11 cellular contexts compared by ENCODE assay signal in the genomic region with DNA sequence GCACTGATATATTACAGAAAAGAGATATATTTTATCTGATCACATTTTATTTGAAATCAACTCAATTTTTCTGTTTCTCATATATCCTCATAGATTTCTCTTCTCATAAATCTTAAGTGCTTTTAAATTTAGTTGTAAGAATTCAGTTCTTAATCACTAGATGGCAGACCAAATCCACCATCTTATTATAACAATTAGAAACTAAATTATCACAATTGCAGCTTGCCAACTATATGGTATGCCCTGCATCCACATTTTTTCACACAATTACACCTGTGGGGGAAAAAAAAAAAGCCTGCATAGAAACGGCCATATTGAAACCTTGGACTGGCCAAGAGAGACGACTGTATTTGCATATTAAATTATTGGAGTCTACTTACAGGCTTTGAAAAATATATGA.
A peak's percentile ranks its signal among the peaks of the same experiment; 100 is the strongest.
DNase-seq lines count a peak whose midpoint lies in the region; ATAC-seq, FAIRE-seq and TF ChIP-seq lines count a peak whose summit lies in the region.
"Had no signal": no experiment of that assay in that cellular context is flagged by ENCODE, and none has a peak within 500 bp of the region (broad histone marks: within the 10 kb centered on the region; RNA-seq: fewer than 3 reads in every experiment).

No MANE protein-coding gene starts in this region.

- no peak overlapping the region for H2AFZ ChIP-seq in ACC112 (ENCODE audit: low read length, unreplicated experiment)

- CTCF ChIA-PET in HEK293 (lab: Yijun Ruan, JAX) = interaction anchor here (0.5 to 1.6 kb wide), 7 partner anchors 12 to 440 kb away, joined by 3 to 6 read pairs (median 3); no protein-coding TSS in a partner anchor

- FAIRE-seq in islet of Langerhans (lab: Jason Lieb, UNC) = peak; percentile 81

- no peaks in the 10 kb centered on the region for H3K9me3 ChIP-seq in HEK293 (ENCODE audit: control insufficient read depth, insufficient read depth, low read depth, low read length)

- H3K4me1 ChIP-seq in ACC112 (ENCODE audit: control insufficient read depth, insufficient read depth, low read length, unreplicated experiment) (peaks cover 71% of the 10 kb centered on the region), HEK293 (ENCODE audit: control insufficient read depth, insufficient read depth, low read length) (no peaks in the 10 kb centered on the region)

- TF ChIP-seq CTCF in HEK293 (tag by site-specific recombination; IDR thresholded peaks at IDR 0.05) (0 out of 2 replicates have a peak, but pooled peaks have one; percentile 11), VCaP (conservative IDR thresholded peaks at IDR 0.05) (peak; percentile 66)

- H3K27ac ChIP-seq in ACC112 (ENCODE audit: low read depth, low read length) (peak overlapping the region; percentile 62), HEK293 (ENCODE audit: extremely low read depth, low read depth, low read length) (no peak overlapping the region), VCaP (no peak overlapping the region)

- ATAC-seq in GM21825 (IDR thresholded peaks at IDR 0.05; ENCODE audit: unreplicated experiment) = no peak
- no peak for ATAC-seq in GM21526 (IDR thresholded peaks at IDR 0.05; ENCODE audit: low FRiP score, unreplicated experiment)

- H3K27me3 ChIP-seq in ACC112 (ENCODE audit: insufficient read depth, low read length) = no peaks in the 10 kb centered on the region

- peaks cover 80% of the 10 kb centered on the region for H3K79me2 ChIP-seq in ACC112 (ENCODE audit: control insufficient read depth, insufficient read depth, low read length, unreplicated experiment)

- DNase-seq in NCI-H2171 (lab: John Stamatoyannopoulos, UW) = no peak
- DNase-seq in effector CD4-positive, alpha-beta T cell = no peak
- DNase-seq: Calu3; central memory CD4-positive, alpha-beta T cell; NCI-H187 treated with DMSO at 0.1 percent for 48 hours had no signal

- POLR2A ChIA-PET in HEK293 (lab: Yijun Ruan, JAX) = no interaction called here

- H3K4me3 ChIP-seq in ACC112 (ENCODE audit: low read depth, low read length) (0 out of 2 replicates have a peak overlapping the region, but pooled peaks have one; percentile 13), HEK293 (ENCODE audit: low read depth, low read length) (no peak overlapping the region)

- peaks cover 2% of the 10 kb centered on the region; the same call in 1 of the 2 replicates for H3K36me3 ChIP-seq in ACC112 (ENCODE audit: insufficient read depth, low read length)
- H3K36me3 ChIP-seq in HEK293 (ENCODE audit: control insufficient read depth in 2 of 2, insufficient read depth in 1 of 2, low read length in 2 of 2) = no peaks in the 10 kb centered on the region

TF ChIP-seq in HEK293, 187 proteins besides CTCF, POLR2A, EP300 and RAD21 (continues in another document):
- no peak for TF ChIP-seq ZEB2 (tag by site-specific recombination; IDR thresholded peaks at IDR 0.05)
- no peak for TF ChIP-seq GLIS2 (tag by site-specific recombination; IDR thresholded peaks at IDR 0.05)
- no peak for TF ChIP-seq ZNF501 (tag by site-specific recombination; IDR thresholded peaks at IDR 0.05)
- TF ChIP-seq ZNF416 (tag by site-specific recombination; IDR thresholded peaks at IDR 0.05) = no peak
- TF ChIP-seq, protein P1, sequence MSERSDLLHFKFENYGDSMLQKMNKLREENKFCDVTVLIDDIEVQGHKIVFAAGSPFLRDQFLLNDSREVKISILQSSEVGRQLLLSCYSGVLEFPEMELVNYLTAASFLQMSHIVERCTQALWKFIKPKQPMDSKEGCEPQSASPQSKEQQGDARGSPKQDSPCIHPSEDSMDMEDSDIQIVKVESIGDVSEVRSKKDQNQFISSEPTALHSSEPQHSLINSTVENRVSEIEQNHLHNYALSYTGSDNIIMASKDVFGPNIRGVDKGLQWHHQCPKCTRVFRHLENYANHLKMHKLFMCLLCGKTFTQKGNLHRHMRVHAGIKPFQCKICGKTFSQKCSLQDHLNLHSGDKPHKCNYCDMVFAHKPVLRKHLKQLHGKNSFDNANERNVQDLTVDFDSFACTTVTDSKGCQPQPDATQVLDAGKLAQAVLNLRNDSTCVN (tag by site-specific recombination; optimal IDR thresholded peaks at IDR 0.05) = no peak
- TF ChIP-seq, protein P2, sequence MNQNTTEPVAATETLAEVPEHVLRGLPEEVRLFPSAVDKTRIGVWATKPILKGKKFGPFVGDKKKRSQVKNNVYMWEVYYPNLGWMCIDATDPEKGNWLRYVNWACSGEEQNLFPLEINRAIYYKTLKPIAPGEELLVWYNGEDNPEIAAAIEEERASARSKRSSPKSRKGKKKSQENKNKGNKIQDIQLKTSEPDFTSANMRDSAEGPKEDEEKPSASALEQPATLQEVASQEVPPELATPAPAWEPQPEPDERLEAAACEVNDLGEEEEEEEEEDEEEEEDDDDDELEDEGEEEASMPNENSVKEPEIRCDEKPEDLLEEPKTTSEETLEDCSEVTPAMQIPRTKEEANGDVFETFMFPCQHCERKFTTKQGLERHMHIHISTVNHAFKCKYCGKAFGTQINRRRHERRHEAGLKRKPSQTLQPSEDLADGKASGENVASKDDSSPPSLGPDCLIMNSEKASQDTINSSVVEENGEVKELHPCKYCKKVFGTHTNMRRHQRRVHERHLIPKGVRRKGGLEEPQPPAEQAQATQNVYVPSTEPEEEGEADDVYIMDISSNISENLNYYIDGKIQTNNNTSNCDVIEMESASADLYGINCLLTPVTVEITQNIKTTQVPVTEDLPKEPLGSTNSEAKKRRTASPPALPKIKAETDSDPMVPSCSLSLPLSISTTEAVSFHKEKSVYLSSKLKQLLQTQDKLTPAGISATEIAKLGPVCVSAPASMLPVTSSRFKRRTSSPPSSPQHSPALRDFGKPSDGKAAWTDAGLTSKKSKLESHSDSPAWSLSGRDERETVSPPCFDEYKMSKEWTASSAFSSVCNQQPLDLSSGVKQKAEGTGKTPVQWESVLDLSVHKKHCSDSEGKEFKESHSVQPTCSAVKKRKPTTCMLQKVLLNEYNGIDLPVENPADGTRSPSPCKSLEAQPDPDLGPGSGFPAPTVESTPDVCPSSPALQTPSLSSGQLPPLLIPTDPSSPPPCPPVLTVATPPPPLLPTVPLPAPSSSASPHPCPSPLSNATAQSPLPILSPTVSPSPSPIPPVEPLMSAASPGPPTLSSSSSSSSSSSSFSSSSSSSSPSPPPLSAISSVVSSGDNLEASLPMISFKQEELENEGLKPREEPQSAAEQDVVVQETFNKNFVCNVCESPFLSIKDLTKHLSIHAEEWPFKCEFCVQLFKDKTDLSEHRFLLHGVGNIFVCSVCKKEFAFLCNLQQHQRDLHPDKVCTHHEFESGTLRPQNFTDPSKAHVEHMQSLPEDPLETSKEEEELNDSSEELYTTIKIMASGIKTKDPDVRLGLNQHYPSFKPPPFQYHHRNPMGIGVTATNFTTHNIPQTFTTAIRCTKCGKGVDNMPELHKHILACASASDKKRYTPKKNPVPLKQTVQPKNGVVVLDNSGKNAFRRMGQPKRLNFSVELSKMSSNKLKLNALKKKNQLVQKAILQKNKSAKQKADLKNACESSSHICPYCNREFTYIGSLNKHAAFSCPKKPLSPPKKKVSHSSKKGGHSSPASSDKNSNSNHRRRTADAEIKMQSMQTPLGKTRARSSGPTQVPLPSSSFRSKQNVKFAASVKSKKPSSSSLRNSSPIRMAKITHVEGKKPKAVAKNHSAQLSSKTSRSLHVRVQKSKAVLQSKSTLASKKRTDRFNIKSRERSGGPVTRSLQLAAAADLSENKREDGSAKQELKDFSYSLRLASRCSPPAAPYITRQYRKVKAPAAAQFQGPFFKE (tag by site-specific recombination; IDR thresholded peaks at IDR 0.05; ENCODE audit: borderline replicate concordance) = no peak
- TF ChIP-seq BCL11B (tag by site-specific recombination; IDR thresholded peaks at IDR 0.05; ENCODE audit: low read depth) = no peak
- no peak for TF ChIP-seq ZNF660 (tag by site-specific recombination; IDR thresholded peaks at IDR 0.05)
- TF ChIP-seq, protein P3, sequence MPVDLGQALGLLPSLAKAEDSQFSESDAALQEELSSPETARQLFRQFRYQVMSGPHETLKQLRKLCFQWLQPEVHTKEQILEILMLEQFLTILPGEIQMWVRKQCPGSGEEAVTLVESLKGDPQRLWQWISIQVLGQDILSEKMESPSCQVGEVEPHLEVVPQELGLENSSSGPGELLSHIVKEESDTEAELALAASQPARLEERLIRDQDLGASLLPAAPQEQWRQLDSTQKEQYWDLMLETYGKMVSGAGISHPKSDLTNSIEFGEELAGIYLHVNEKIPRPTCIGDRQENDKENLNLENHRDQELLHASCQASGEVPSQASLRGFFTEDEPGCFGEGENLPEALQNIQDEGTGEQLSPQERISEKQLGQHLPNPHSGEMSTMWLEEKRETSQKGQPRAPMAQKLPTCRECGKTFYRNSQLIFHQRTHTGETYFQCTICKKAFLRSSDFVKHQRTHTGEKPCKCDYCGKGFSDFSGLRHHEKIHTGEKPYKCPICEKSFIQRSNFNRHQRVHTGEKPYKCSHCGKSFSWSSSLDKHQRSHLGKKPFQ (tag by site-specific recombination; IDR thresholded peaks at IDR 0.05) = no peak
- TF ChIP-seq, protein P4, sequence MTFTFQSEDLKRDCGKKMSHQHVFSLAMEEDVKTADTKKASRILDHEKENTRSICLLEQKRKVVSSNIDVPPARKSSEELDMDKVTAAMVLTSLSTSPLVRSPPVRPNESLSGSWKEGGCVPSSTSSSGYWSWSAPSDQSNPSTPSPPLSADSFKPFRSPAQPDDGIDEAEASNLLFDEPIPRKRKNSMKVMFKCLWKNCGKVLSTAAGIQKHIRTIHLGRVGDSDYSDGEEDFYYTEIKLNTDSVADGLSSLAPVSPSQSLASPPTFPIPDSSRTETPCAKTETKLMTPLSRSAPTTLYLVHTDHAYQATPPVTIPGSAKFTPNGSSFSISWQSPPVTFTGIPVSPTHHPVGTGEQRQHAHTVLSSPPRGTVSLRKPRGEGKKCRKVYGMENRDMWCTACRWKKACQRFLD (tag by site-specific recombination; IDR thresholded peaks at IDR 0.05) = no peak
- no peak for TF ChIP-seq ZNF266 (tag by site-specific recombination; IDR thresholded peaks at IDR 0.05; ENCODE audit: low read depth)
